ENCODE assay signal across 11 cellular contexts in the genomic region with DNA sequence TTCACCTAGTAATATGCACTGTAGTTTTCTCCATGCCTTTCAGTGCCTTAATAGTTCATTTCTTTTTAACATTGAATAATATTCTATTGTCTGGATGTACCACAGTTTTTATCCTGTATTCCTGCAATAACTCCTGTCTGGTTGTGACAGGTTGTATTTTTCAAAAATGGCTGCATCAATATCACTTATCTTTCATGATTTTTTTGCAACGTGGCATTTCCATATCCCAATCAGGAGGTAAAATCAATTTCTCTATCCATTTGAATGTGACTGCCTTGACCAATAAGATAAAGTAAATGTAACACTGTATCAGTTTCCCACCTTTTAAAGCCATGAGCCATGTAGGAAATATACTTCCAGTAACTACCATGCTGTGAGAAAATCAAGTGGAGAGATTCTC.
"Had no signal": no experiment of that assay in that cellular context is flagged by ENCODE, and none has a peak within 500 bp of the region (broad histone marks: within the 10 kb centered on the region; RNA-seq: fewer than 3 reads in every experiment).

No MANE protein-coding gene starts in this region.

- H3K4me2 ChIP-seq: GM23338 had no signal

- H3K9ac ChIP-seq: GM23248 had no signal

- DNase-seq: GM23248, GOT3, H7, H9, HCEC 1CT, HFFc6 had no signal

- H3K27ac ChIP-seq: GM23248 had no signal

- H3K4me1 ChIP-seq: HAP-1 had no signal

- ATAC-seq: GM23338, HCT116 had no signal

- H3K36me3 ChIP-seq: HAP-1 had no signal

- H3K4me3 ChIP-seq: GM23248, GM23338, HAP-1 had no signal

- H3K9me3 ChIP-seq: HAP-1 had no signal

- H2AFZ ChIP-seq: GM23248, GM23338 had no signal

- FAIRE-seq: H1, H54 had no signal
